ENCODE assay signal across 8 cellular contexts in the genomic region with DNA sequence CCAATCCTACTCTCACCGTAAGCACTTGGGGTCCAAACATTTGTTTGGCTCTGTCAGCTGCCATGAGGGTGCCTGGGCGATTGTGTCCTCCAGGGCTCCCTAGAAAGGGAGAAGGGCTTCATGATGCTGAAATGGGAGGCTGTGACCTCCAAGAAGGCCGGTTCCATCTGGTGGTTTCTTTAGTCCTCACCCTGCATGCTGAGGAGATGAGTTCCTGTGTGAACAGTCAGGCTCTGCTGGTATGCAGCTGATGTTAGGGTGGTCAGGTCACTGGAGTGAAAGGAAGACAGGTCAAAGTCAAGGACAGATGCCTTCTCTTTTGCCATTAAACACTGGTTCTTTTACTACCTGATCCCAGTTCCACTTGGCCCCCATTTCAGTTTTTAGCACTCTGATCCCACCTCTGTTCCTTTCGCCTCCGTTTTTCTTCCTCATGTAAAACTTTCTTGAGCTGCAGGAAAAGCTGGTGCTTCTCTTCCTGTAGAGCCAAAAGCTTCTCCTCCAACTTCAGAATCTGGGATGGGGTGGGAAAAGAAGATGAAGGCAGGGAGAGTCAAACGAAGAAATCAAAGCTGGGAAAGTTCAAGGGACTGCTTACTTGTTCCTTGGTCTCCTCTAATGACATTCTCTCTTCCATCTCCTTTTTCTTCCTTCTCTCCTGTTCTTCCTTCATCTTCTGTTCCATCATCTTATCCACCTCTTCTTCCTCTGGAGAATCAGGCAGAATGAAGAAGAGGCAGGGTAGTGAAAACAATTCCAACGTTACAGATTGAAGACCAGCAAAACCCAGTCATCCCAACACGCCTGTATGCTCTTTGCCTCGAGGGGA. TPM values are rescaled to one million over a fixed set of nuclear protein-coding genes. Genes with fewer than 3 reads are reported as not detected.
A peak's percentile ranks its signal among the peaks of the same experiment; 100 is the strongest.
DNase-seq lines count a peak whose midpoint lies in the region; ATAC-seq and TF ChIP-seq lines count a peak whose summit lies in the region.

No MANE protein-coding gene starts in this region.

- no peaks in the 10 kb centered on the region for H3K27me3 ChIP-seq in right lobe of liver

- H3K4me3 ChIP-seq in right lobe of liver, result peak overlapping the region; percentile 72 to 95 (median 82)
- peak overlapping the region; percentile 92 for H3K4me3 ChIP-seq in urinary bladder (ENCODE audit: low read depth, low read length)

- H3K9me3 Mint-ChIP-seq in stimulated activated naive CD8-positive, alpha-beta T cell treated with anti-CD3 and anti-CD28 coated beads, Interleukin-15, Interleukin-2, amounts not matched to agents 100 ng/mL and 50 ng/mL, for 24 hours, result no peaks in the 10 kb centered on the region
- H3K9me3 Mint-ChIP-seq in activated naive CD8-positive, alpha-beta T cell treated with anti-CD3 and anti-CD28 coated beads, Interleukin-2, amount 10 ng/mL, durations not matched to agents 7 days and 5 days, result no peaks in the 10 kb centered on the region

- H3K4me1 Mint-ChIP-seq in stimulated activated naive CD8-positive, alpha-beta T cell treated with anti-CD3 and anti-CD28 coated beads, Interleukin-15, Interleukin-2, amounts not matched to agents 100 ng/mL and 50 ng/mL, for 24 hours (ENCODE audit: low read depth), result peaks cover 60% of the 10 kb centered on the region
- H3K4me1 Mint-ChIP-seq in activated naive CD8-positive, alpha-beta T cell treated with anti-CD3 and anti-CD28 coated beads, Interleukin-2, amount 10 ng/mL, durations not matched to agents 7 days and 5 days, result peaks cover 39% of the 10 kb centered on the region

- H3K4me1 ChIP-seq in right lobe of liver (peaks cover 0 to 21% (median 12%) of the 10 kb centered on the region in 4 donors), urinary bladder (ENCODE audit: insufficient read depth) (no peaks in the 10 kb centered on the region)

- peak overlapping the region in 2 of 3 donors; percentile 84 to 96 for H3K27ac ChIP-seq in right lobe of liver
- H3K27ac ChIP-seq in urinary bladder (ENCODE audit: low read depth), result peak overlapping the region; percentile 95

- peak overlapping the region; percentile 92 for H3K27ac Mint-ChIP-seq in stimulated activated naive CD8-positive, alpha-beta T cell treated with anti-CD3 and anti-CD28 coated beads, Interleukin-15, Interleukin-2, amounts not matched to agents 100 ng/mL and 50 ng/mL, for 24 hours
- H3K27ac Mint-ChIP-seq in activated naive CD8-positive, alpha-beta T cell treated with anti-CD3 and anti-CD28 coated beads, Interleukin-2, amount 10 ng/mL, durations not matched to agents 7 days and 5 days, result peak overlapping the region; percentile 71

- WGBS in right lobe of liver (ENCODE audit: insufficient coverage, low coverage, low lambda C conversion rate, missing lambda C conversion rate), result 34% methylated on average over 8 of the region's 9 CpGs
- WGBS in urinary bladder, result 48% methylated on average over 9 of the region's 9 CpGs

- TF ChIP-seq CTCF in right lobe of liver (IDR thresholded peaks at IDR 0.05), result no peak

- peaks cover 11 to 58% (median 31%) of the 10 kb centered on the region in 4 donors for H3K36me3 ChIP-seq in right lobe of liver
- peaks cover 11% of the 10 kb centered on the region for H3K36me3 ChIP-seq in urinary bladder (ENCODE audit: insufficient read depth)

- H3K36me3 Mint-ChIP-seq in stimulated activated naive CD8-positive, alpha-beta T cell treated with anti-CD3 and anti-CD28 coated beads, Interleukin-15, Interleukin-2, amounts not matched to agents 100 ng/mL and 50 ng/mL, for 24 hours (ENCODE audit: low read depth), result peaks cover 77% of the 10 kb centered on the region
- H3K36me3 Mint-ChIP-seq in activated naive CD8-positive, alpha-beta T cell treated with anti-CD3 and anti-CD28 coated beads, Interleukin-2, amount 10 ng/mL, durations not matched to agents 7 days and 5 days, result peaks cover 30% of the 10 kb centered on the region

- no peak for ATAC-seq in stimulated activated naive CD8-positive, alpha-beta T cell treated with anti-CD3 and anti-CD28 coated beads, Interleukin-15, Interleukin-2, amounts not matched to agents 100 U/mL and 50 U/mL, for 24 hours
- ATAC-seq in activated naive CD8-positive, alpha-beta T cell treated with anti-CD3 and anti-CD28 coated beads, Interleukin-2, amount 10 ng/mL, durations not matched to agents 7 days and 5 days (ENCODE audit: low read depth), result no peak
- ATAC-seq in right lobe of liver (no peak), HG03045 (IDR thresholded peaks at IDR 0.05; ENCODE audit: unreplicated experiment) (no peak), GM21360 (IDR thresholded peaks at IDR 0.05; ENCODE audit: unreplicated experiment) (no peak)

- peak overlapping the region; percentile 93 for H3K4me3 Mint-ChIP-seq in stimulated activated naive CD8-positive, alpha-beta T cell treated with anti-CD3 and anti-CD28 coated beads, Interleukin-15, Interleukin-2, amounts not matched to agents 100 ng/mL and 50 ng/mL, for 24 hours
- H3K4me3 Mint-ChIP-seq in activated naive CD8-positive, alpha-beta T cell treated with anti-CD3 and anti-CD28 coated beads, Interleukin-2, amount 10 ng/mL, durations not matched to agents 7 days and 5 days, result peak overlapping the region; percentile 86

- no peaks in the 10 kb centered on the region for H3K9me3 ChIP-seq in right lobe of liver

- POLR2A ChIA-PET in activated naive CD8-positive, alpha-beta T cell treated with anti-CD3 and anti-CD28 coated beads, Interleukin-2, amount 10 ng/mL, durations not matched to agents 7 days and 5 days (lab: Charles Lee), result interaction anchor here (0.5 to 5.1 kb wide), 15 partner anchors 10 to 279 kb away, joined by 3 to 51 read pairs (median 5); a partner anchor contains a TSS

- TF ChIP-seq POLR2A in right lobe of liver (IDR thresholded peaks at IDR 0.05), result no peak

- no peak for DNase-seq in stimulated activated naive CD8-positive, alpha-beta T cell treated with anti-CD3 and anti-CD28 coated beads, Interleukin-15, Interleukin-2, amounts not matched to agents 100 U/mL and 50 U/mL, for 24 hours
- no peak for DNase-seq in activated naive CD8-positive, alpha-beta T cell treated with anti-CD3 and anti-CD28 coated beads, Interleukin-2, amount 10 ng/mL, durations not matched to agents 7 days and 5 days
- DNase-seq in right lobe of liver (no peak), medulla oblongata (ENCODE audit: extremely low spot score) (no peak)

- intact Hi-C loops in right lobe of liver (cut with DNase I), result no loop called here

- H3K27me3 Mint-ChIP-seq in stimulated activated naive CD8-positive, alpha-beta T cell treated with anti-CD3 and anti-CD28 coated beads, Interleukin-15, Interleukin-2, amounts not matched to agents 100 ng/mL and 50 ng/mL, for 24 hours, result no peaks in the 10 kb centered on the region
- no peaks in the 10 kb centered on the region for H3K27me3 Mint-ChIP-seq in activated naive CD8-positive, alpha-beta T cell treated with anti-CD3 and anti-CD28 coated beads, Interleukin-2, amount 10 ng/mL, durations not matched to agents 7 days and 5 days

RNA-seq across cellular contexts. Expression of a gene that starts 1.1 kb away (rescaled TPM):
- 10 to 100 TPM; 97.1 to 98.5 TPM for total RNA-seq in activated naive CD8-positive, alpha-beta T cell treated with anti-CD3 and anti-CD28 coated beads, Interleukin-2, amount 10 ng/mL, durations not matched to agents 7 days and 5 days
- total RNA-seq in right lobe of liver, result 10 to 100 TPM; 22.0 to 48.1 (median 23.2) TPM
- 25.0 TPM for total RNA-seq in urinary bladder
- polyA plus RNA-seq in urinary bladder, result 70.2 TPM

RNA-seq across cellular contexts. Expression of a gene that starts 6.7 kb away (rescaled TPM):
- total RNA-seq in activated naive CD8-positive, alpha-beta T cell treated with anti-CD3 and anti-CD28 coated beads, Interleukin-2, amount 10 ng/mL, durations not matched to agents 7 days and 5 days, result 100 to 1,000 TPM; 420 to 451 TPM
- 100 to 1,000 TPM; 222 to 299 (median 238) TPM for total RNA-seq in right lobe of liver
- total RNA-seq in urinary bladder, result 123 TPM
- polyA plus RNA-seq in urinary bladder, result 348 TPM

RNA-seq across cellular contexts. Expression of a gene that starts 15.0 kb away (rescaled TPM):
- total RNA-seq in activated naive CD8-positive, alpha-beta T cell treated with anti-CD3 and anti-CD28 coated beads, Interleukin-2, amount 10 ng/mL, durations not matched to agents 7 days and 5 days, result 10 to 100 TPM; 53.4 to 58.6 TPM
- 10 to 100 TPM in 4 of 6 experiments, 1 to 10 TPM in 2; 4.2 to 22.1 (median 10.8) TPM for total RNA-seq in right lobe of liver
- total RNA-seq in urinary bladder, result 20.9 TPM
- polyA plus RNA-seq in urinary bladder, result 26.0 TPM

RNA-seq across cellular contexts. Expression of a gene that starts 19.7 kb away (rescaled TPM):
- total RNA-seq in activated naive CD8-positive, alpha-beta T cell treated with anti-CD3 and anti-CD28 coated beads, Interleukin-2, amount 10 ng/mL, durations not matched to agents 7 days and 5 days, result 1 to 10 TPM in 1 of 2 experiments, under 1 TPM in 1; 0.37 to 1.2 TPM
- total RNA-seq in right lobe of liver, result 1 to 10 TPM in 2 of 6 experiments, under 1 TPM in 4; 0.27 to 1.7 (median 0.90) TPM
- 0.37 TPM for total RNA-seq in urinary bladder
- polyA plus RNA-seq in urinary bladder, result 1.8 TPM

RNA-seq across cellular contexts. Expression of a gene that starts 22.2 kb away (rescaled TPM):
- 100 to 1,000 TPM; 710 to 756 TPM for total RNA-seq in activated naive CD8-positive, alpha-beta T cell treated with anti-CD3 and anti-CD28 coated beads, Interleukin-2, amount 10 ng/mL, durations not matched to agents 7 days and 5 days
- total RNA-seq in right lobe of liver (1 to 10 TPM; 1.6 to 6.8 (median 2.7) TPM), urinary bladder (1.5 TPM)
- polyA plus RNA-seq in urinary bladder, result 4.3 TPM
